8 cellular contexts compared by ENCODE assay signal in genomic region chrX:40099046-40099968, GRCh38.
DNase-seq lines count a peak whose midpoint lies in the region; ATAC-seq and TF ChIP-seq lines count a peak whose summit lies in the region.

No MANE protein-coding gene starts in this region.

- peak overlapping the region; percentile 95 for H3K4me3 ChIP-seq in OCI-LY3 (ENCODE audit: low read length)
- peak overlapping the region; percentile 46 for H3K4me3 ChIP-seq in iPS-15b (ENCODE audit: low read depth, low read length)

- peak; percentile 33 for ATAC-seq in HG03175 (IDR thresholded peaks at IDR 0.05; ENCODE audit: unreplicated experiment)

- H3K36me3 ChIP-seq in OCI-LY3 (replicated peaks; ENCODE audit: low read depth, low read length) = peaks cover 5% of the 10 kb centered on the region
- no peaks in the 10 kb centered on the region for H3K36me3 ChIP-seq in iPS-15b (ENCODE audit: control insufficient read depth, insufficient read depth, low read length)

- peak overlapping the region; percentile 95 for H3K4me2 ChIP-seq in OCI-LY3 (ENCODE audit: low read length)

- H3K9me3 ChIP-seq in OCI-LY3 (ENCODE audit: insufficient read depth, low read length) (no peaks in the 10 kb centered on the region), iPS-15b (ENCODE audit: control insufficient read depth, insufficient read depth, low read length) (no peaks in the 10 kb centered on the region)

- no peak overlapping the region for H2AFZ ChIP-seq in OCI-LY3 (ENCODE audit: low read depth, low read length)

- H3K9ac ChIP-seq in OCI-LY3 (ENCODE audit: low read length) (peak overlapping the region; percentile 88), iPS-15b (ENCODE audit: low read depth, low read length) (no peak overlapping the region)

- H3K27me3 ChIP-seq in OCI-LY3 (ENCODE audit: low read depth, low read length) (0 out of 2 replicates have a peak, but pooled peaks cover 6% of the 10 kb centered on the region), iPS-15b (ENCODE audit: control insufficient read depth, insufficient read depth, low read length) (peaks cover 48% of the 10 kb centered on the region)

- no peak for TF ChIP-seq CTCF in OCI-LY3 (IDR thresholded peaks at IDR 0.05; ENCODE audit: low read depth, low read length)

- H3K79me2 ChIP-seq in OCI-LY3 (ENCODE audit: low read length) = peaks cover 33% of the 10 kb centered on the region

- peaks cover 21% of the 10 kb centered on the region for H4K20me1 ChIP-seq in OCI-LY3 (ENCODE audit: insufficient read depth, low read length)

- H3K4me1 ChIP-seq in OCI-LY3 (ENCODE audit: low read length) = peaks cover 29% of the 10 kb centered on the region
- H3K4me1 ChIP-seq in iPS-15b (ENCODE audit: control insufficient read depth, insufficient read depth, low read length) = peaks cover 32% of the 10 kb centered on the region

- DNase-seq in activated gamma-delta T cell (lab: John Stamatoyannopoulos, UW) (peak; percentile 35), activated gamma-delta T cell treated with Interleukin-2 at 50 U/mL for 16 hours (no peak), hepatic stellate cell (ENCODE audit: low spot score) (no peak)
- DNase-seq in activated naive CD4-positive, alpha-beta T cell treated with Interleukin-2 at 50 U/mL for 16 hours = peak; percentile 47
- DNase-seq in stimulated activated CD4-positive, alpha-beta T cell treated with anti-CD3 and anti-CD28 coated beads, Interleukin-2, amount 100 ng/mL, for 24 hours = peak; percentile 42 to 45

- peak overlapping the region; percentile 96 for H3K27ac ChIP-seq in OCI-LY3 (ENCODE audit: low read length)

Comparison
In these comparisons a context has a peak if more than half of its experiments do, and no peak if none do; other contexts are left out.
1. DNase-seq: peak in activated gamma-delta T cell (single experiment), activated naive CD4-positive, alpha-beta T cell treated with Interleukin-2 at 50 U/mL for 16 hours (single experiment) and stimulated activated CD4-positive, alpha-beta T cell treated with anti-CD3 and anti-CD28 coated beads, Interleukin-2, amount 100 ng/mL, for 24 hours (2 of 2); none in activated gamma-delta T cell treated with Interleukin-2 at 50 U/mL for 16 hours (single experiment) and hepatic stellate cell (single experiment).